8 cellular contexts compared by ENCODE assay signal in the genomic region with DNA sequence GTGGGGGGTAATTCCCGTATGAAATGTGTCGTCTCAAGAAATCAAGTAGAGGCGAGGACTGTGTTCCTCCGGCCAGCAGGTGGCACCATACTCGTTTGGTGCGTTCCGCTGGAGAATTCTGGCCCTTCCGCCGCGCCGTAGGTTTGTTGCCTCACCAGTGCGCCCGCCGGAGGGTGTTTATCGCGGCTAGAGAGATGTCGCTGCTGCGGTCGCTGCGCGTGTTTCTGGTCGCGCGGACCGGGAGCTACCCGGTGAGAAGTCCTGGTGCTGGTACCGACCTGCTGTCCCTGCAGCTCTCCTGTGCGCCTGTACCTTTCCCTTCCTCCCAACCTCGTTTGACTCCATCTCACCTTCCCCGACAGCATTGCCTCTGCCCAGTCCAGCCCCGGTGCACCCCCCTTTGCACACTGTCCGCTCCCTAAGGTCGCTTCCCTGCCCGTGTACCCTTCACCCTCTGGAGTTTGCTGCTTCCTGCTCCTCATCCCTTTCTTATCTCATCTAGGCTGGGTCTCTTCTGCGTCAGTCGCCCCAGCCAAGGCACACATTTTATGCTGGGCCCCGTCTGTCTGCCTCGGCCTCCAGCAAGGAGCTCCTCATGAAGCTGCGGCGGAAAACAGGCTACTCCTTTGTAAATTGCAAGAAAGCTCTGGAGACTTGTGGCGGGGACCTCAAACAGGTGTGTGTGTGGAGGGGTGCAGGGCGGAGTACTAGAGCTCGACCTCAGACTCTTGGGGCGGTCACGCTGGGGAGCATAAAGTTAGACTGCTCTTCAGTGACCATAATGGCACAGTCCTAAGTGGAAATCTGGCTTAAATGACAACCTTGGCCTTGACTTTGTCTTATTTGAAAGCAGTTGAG. TPM values are rescaled to one million over a fixed set of nuclear protein-coding genes. Genes with fewer than 3 reads are reported as not detected.
A peak's percentile ranks its signal among the peaks of the same experiment; 100 is the strongest.
DNase-seq lines count a peak whose midpoint lies in the region; ATAC-seq, FAIRE-seq and TF ChIP-seq lines count a peak whose summit lies in the region.

A gene (plus strand): TSS at position 180 of the 858 bp plus-strand sequence. CDS start 15 bp downstream, at position 195.

- WGBS in HepG2 (ENCODE audit: low lambda C conversion rate) = under 1% methylated on average over 21 of the region's 45 CpGs

- TF ChIP-seq CTCF in C4-2B (conservative IDR thresholded peaks at IDR 0.05) = peak; percentile 97
- TF ChIP-seq CTCF in HepG2 (CRISPR knock-in tag; IDR thresholded peaks at IDR 0.05) = peak; percentile 94

- DNase-seq in NCI-H526 (lab: John Stamatoyannopoulos, UW) = peak; percentile 85 to 97
- peak; percentile 98 for DNase-seq in activated CD4-positive, alpha-beta T cell treated with anti-CD3 and anti-CD28 coated beads, Interleukin-2, amount 10 ng/mL, durations not matched to agents 7 days and 5 days
- peak; percentile 96 for DNase-seq in dedifferentiated amniotic fluid mesenchymal stem cell (ENCODE audit: extremely low spot score)
- DNase-seq in HepG2 (ENCODE audit: low spot score) = peak; percentile 85
- DNase-seq in stimulated activated CD4-positive, alpha-beta T cell treated with anti-CD3 and anti-CD28 coated beads, Interleukin-4, amount 100 ng/mL, for 1 hour = peak; percentile 99

- peak within 1 kb of the TSS; percentile 95 to 100 (median 99) for H3K4me3 ChIP-seq in HepG2 (replicated peaks in 1 of 3; ENCODE audit: insufficient read depth in 1 of 3, low read depth in 2 of 3, low read length in 3 of 3)

- H3K9me3 ChIP-seq in HepG2 (ENCODE audit: low read length) = no peaks in the 10 kb centered on the region

- POLR2A ChIA-PET in activated CD4-positive, alpha-beta T cell treated with anti-CD3 and anti-CD28 coated beads, Interleukin-2, amount 10 ng/mL, durations not matched to agents 7 days and 5 days (lab: Charles Lee) = no interaction called here
- POLR2A ChIA-PET in HepG2 (lab: Yijun Ruan, JAX) = interaction anchor here (0.6 to 1.7 kb wide), 6 partner anchors 10 to 38 kb away, joined by 3 to 15 read pairs (median 3); a partner anchor contains a TSS

- intact Hi-C loops in HepG2 (cut with micrococcal nuclease; ENCODE audit: unreplicated experiment) = loop anchor here (1.0 kb wide), 1 partner anchor 11 kb away; a partner anchor contains a TSS

- H3K4me1 ChIP-seq in HepG2 (ENCODE audit: insufficient read depth, low read length) = peaks cover 17% of the 10 kb centered on the region

- peak; percentile 89 to 94 for TF ChIP-seq POLR2A in HepG2 (IDR thresholded peaks at IDR 0.05; ENCODE audit: insufficient read depth in 1 of 2, low read depth in 2 of 2, low read length in 2 of 2)

- no peak within 1 kb of the TSS for H2AFZ ChIP-seq in HepG2 (ENCODE audit: low read length)

- peak within 1 kb of the TSS; percentile 78 for H3K4me2 ChIP-seq in HepG2 (ENCODE audit: low read depth, low read length)

- TF ChIP-seq EP300 in HepG2 (IDR thresholded peaks at IDR 0.05; ENCODE audit: low read depth in 2 of 2, low read length in 2 of 2) (peak in 1 of 2 experiments; percentile 21; a peak in 1 of 4 replicates), HepG2 (CRISPR knock-in tag; IDR thresholded peaks at IDR 0.05; ENCODE audit: borderline replicate concordance) (peak; percentile 35; the same call in 1 of the 2 replicates)

- H3K27ac ChIP-seq in C4-2B = peak within 1 kb of the TSS; percentile 74
- H3K27ac ChIP-seq in HepG2 (ENCODE audit: extremely low read length, insufficient read depth, low read length) = peak within 1 kb of the TSS; percentile 55

- in situ Hi-C loops in HepG2 (cut with HindIII; ENCODE audit: extremely low pct_ligation_motif_present, low pct_unique_long_range_greater_than_20kb) = no loop called here

- peaks cover 9 to 35% of the 10 kb centered on the region in 2 experiments for H3K36me3 ChIP-seq in HepG2 (replicated peaks in 1 of 2; ENCODE audit: control insufficient read depth in 1 of 2, insufficient read depth in 2 of 2, low read length in 2 of 2)

- peak; percentile 84 for FAIRE-seq in HepG2 (lab: Jason Lieb, UNC)

- CTCF ChIA-PET in activated CD4-positive, alpha-beta T cell treated with anti-CD3 and anti-CD28 coated beads, Interleukin-2, amount 10 ng/mL, durations not matched to agents 7 days and 5 days (lab: Charles Lee) = interaction anchor here (0.6 to 2.5 kb wide), 23 partner anchors 8 to 1144 kb away, joined by 3 to 14 read pairs (median 4); a partner anchor contains a TSS
- CTCF ChIA-PET in HepG2 (lab: Yijun Ruan, JAX; ENCODE audit: low intra/inter-chr PET ratio, low total read pairs) = interaction anchor here (1.8 kb wide), 1 partner anchor 122 kb away, joined by 13 read pairs; no protein-coding TSS in a partner anchor

- peak; percentile 60 for TF ChIP-seq RAD21 in HepG2 (CRISPR knock-in tag; IDR thresholded peaks at IDR 0.05)

- H4K20me1 ChIP-seq in HepG2 (ENCODE audit: insufficient read depth, low read length) = no peaks in the 10 kb centered on the region

- H3K79me2 ChIP-seq in HepG2 (ENCODE audit: insufficient read depth, low read length) = peaks cover 16% of the 10 kb centered on the region

- no peaks in the 10 kb centered on the region for H3K27me3 Mint-ChIP-seq in activated CD4-positive, alpha-beta T cell treated with anti-CD3 and anti-CD28 coated beads, Interleukin-2, amount 10 ng/mL, durations not matched to agents 7 days and 5 days

- H3K36me3 Mint-ChIP-seq in activated CD4-positive, alpha-beta T cell treated with anti-CD3 and anti-CD28 coated beads, Interleukin-2, amount 10 ng/mL, durations not matched to agents 7 days and 5 days (ENCODE audit: low read depth) = peaks cover 16% of the 10 kb centered on the region

- peaks cover 3% of the 10 kb centered on the region for H3K9me3 Mint-ChIP-seq in activated CD4-positive, alpha-beta T cell treated with anti-CD3 and anti-CD28 coated beads, Interleukin-2, amount 10 ng/mL, durations not matched to agents 7 days and 5 days

- ATAC-seq in GM19324 (IDR thresholded peaks at IDR 0.05; ENCODE audit: low FRiP score, unreplicated experiment) (peak; percentile 92), HG03469 (IDR thresholded peaks at IDR 0.05; ENCODE audit: unreplicated experiment) (peak; percentile 42), HepG2 (peak; percentile 89)

- H3K9ac ChIP-seq in HepG2 (ENCODE audit: insufficient read depth, low read depth, low read length) = peak within 1 kb of the TSS; percentile 87

- H3K27me3 ChIP-seq in HepG2 (ENCODE audit: control insufficient read depth in 1 of 2, insufficient read depth in 2 of 2, low read length in 2 of 2) = no peaks in the 10 kb centered on the region; a peak in 1 of 5 replicates

- H3K4me1 Mint-ChIP-seq in activated CD4-positive, alpha-beta T cell treated with anti-CD3 and anti-CD28 coated beads, Interleukin-2, amount 10 ng/mL, durations not matched to agents 7 days and 5 days = peaks cover 42% of the 10 kb centered on the region

- no TSS peak for BruUV-seq in HepG2 (replicated peaks; lab: Mats Ljungman, UMichigan)

- peak within 1 kb of the TSS; percentile 99 for H3K4me3 Mint-ChIP-seq in activated CD4-positive, alpha-beta T cell treated with anti-CD3 and anti-CD28 coated beads, Interleukin-2, amount 10 ng/mL, durations not matched to agents 7 days and 5 days

- H3K27ac Mint-ChIP-seq in activated CD4-positive, alpha-beta T cell treated with anti-CD3 and anti-CD28 coated beads, Interleukin-2, amount 10 ng/mL, durations not matched to agents 7 days and 5 days = peak within 1 kb of the TSS; percentile 96

TF ChIP-seq in HepG2, 621 proteins besides CTCF, POLR2A, EP300 and RAD21 (continues in another document):
- TF ChIP-seq, protein P1, sequence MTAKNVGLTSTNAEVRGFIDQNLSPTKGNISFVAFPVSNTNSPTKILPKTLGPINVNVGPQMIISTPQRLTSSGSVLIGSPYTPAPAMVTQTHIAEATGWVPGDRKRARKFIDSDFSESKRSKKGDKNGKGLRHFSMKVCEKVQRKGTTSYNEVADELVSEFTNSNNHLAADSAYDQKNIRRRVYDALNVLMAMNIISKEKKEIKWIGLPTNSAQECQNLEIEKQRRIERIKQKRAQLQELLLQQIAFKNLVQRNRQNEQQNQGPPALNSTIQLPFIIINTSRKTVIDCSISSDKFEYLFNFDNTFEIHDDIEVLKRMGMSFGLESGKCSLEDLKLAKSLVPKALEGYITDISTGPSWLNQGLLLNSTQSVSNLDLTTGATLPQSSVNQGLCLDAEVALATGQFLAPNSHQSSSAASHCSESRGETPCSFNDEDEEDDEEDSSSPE (CRISPR knock-in tag; IDR thresholded peaks at IDR 0.05) = peak; percentile 72
- TF ChIP-seq ZNF709 (CRISPR knock-in tag; IDR thresholded peaks at IDR 0.05) = no peak

RNA-seq across cellular contexts. Expression of the gene that starts here (rescaled TPM):
- 10 to 100 TPM; 23.6 to 29.7 TPM for total RNA-seq in activated CD4-positive, alpha-beta T cell treated with anti-CD3 and anti-CD28 coated beads, Interleukin-2, amount 10 ng/mL, durations not matched to agents 7 days and 5 days
- total RNA-seq in HepG2 (2016; rRNA removed; fragmentation: Illumina TruSeq; extraction: Trizol) = 68.3 and 89.7 TPM in 2 replicates
- 3.6 and 5.5 TPM in 2 replicates for total RNA-seq in HepG2 (2016; cell fraction: cytosol; rRNA removed; fragmentation: Illumina TruSeq; extraction: Trizol; ENCODE audit: low read depth)
- total RNA-seq in HepG2 (2016; cell fraction: insoluble cytoplasmic fraction; rRNA removed; fragmentation: Illumina TruSeq; extraction: Trizol) = 68.1 and 86.4 TPM in 2 replicates
- 11.5 and 12.6 TPM in 2 replicates for total RNA-seq in HepG2 (2016; cell fraction: membrane; rRNA removed; fragmentation: Illumina TruSeq; extraction: Trizol)
- 22.8 and 27.6 TPM in 2 replicates for total RNA-seq in HepG2 (2016; cell fraction: nucleus; rRNA removed; fragmentation: Illumina TruSeq; extraction: Trizol)
- polyA plus RNA-seq in HepG2 (2011; rRNA removed) = 24.0 and 29.8 TPM in 2 replicates
- polyA plus RNA-seq in HepG2 (2011; cell fraction: cytosol; rRNA removed) = 23.1 and 23.8 TPM in 2 replicates
- 7.3 and 7.5 TPM in 2 replicates for polyA plus RNA-seq in HepG2 (2011; cell fraction: nucleus; rRNA removed)
- 31.2 and 34.6 TPM in 2 replicates for polyA plus RNA-seq in HepG2 (2012)
- 5.3 and 5.4 TPM in 2 replicates for polyA plus RNA-seq in HepG2 (2016; cell fraction: cytosol; fragmentation: Illumina TruSeq; extraction: Trizol; ENCODE audit: low read depth)
- 85.2 and 97.5 TPM in 2 replicates for polyA plus RNA-seq in HepG2 (2016; cell fraction: insoluble cytoplasmic fraction; fragmentation: Illumina TruSeq; extraction: Trizol; ENCODE audit: low read depth)
- 10.7 TPM in 2 replicates for polyA plus RNA-seq in HepG2 (2016; cell fraction: membrane; fragmentation: Illumina TruSeq; extraction: Trizol; ENCODE audit: low read depth)
- 48.3 and 48.4 TPM in 2 replicates for polyA plus RNA-seq in HepG2 (2016; cell fraction: nucleus; fragmentation: Illumina TruSeq; extraction: Trizol; ENCODE audit: insufficient read depth, low read depth)
- polyA minus RNA-seq in HepG2 (2011; rRNA and poly(A)+ RNA removed; ENCODE audit: low replicate concordance) = 8.7 and 16.9 TPM in 2 replicates
- polyA minus RNA-seq in HepG2 (2011; cell fraction: cytosol; rRNA and poly(A)+ RNA removed) = 6.6 and 10.7 TPM in 2 replicates
- 9.7 and 11.1 TPM in 2 replicates for polyA minus RNA-seq in HepG2 (2011; cell fraction: nucleus; rRNA and poly(A)+ RNA removed)

Comparison
In these comparisons a context has a peak if more than half of its experiments do, and no peak if none do; other contexts are left out.
1. Peak in every context shown above with its lines: DNase-seq, ATAC-seq, H3K4me3 ChIP-seq and H3K27ac ChIP-seq.
2. ATAC-seq: peak in every context shown above with its lines; median percentile 92 in GM19324; 89 in HepG2; 42 in HG03469.